18 cellular contexts compared by ENCODE assay signal in the genomic region with DNA sequence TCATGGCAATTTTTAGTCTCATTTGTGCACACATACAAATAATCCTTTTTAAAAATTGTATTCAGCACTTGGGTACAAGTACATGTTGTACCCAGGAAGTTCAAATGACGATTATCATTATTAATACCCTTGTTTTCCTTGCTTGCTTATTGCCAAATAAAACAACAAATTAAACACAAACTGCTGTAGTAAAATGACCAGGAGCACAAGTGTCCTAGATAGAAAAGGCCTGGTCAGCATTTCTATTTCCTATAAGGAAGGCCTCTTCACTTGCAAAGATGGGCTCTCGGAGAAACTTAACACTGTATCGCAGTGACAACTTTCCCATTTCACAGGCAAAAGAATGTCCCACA. TPM values are rescaled to one million over a fixed set of nuclear protein-coding genes. Genes with fewer than 3 reads are reported as not detected.
DNase-seq lines count a peak whose midpoint lies in the region; TF ChIP-seq lines count a peak whose summit lies in the region.
"Had no signal": no experiment of that assay in that cellular context is flagged by ENCODE, and none has a peak within 500 bp of the region (broad histone marks: within the 10 kb centered on the region; RNA-seq: fewer than 3 reads in every experiment).

No MANE protein-coding gene starts in this region.

- H3K4me3 ChIP-seq in HUES48 (ENCODE audit: low read depth, low read length) (no peak overlapping the region), mesendoderm (ENCODE audit: low read length) (no peak overlapping the region), suprapubic skin (no peak overlapping the region)
- H3K4me3 ChIP-seq: left lung had no signal

- H3K4me1 ChIP-seq in HUES48 (ENCODE audit: control insufficient read depth, insufficient read depth, low read length) (peaks cover 36% of the 10 kb centered on the region), mesendoderm (ENCODE audit: control insufficient read depth, low read depth, low read length) (peaks cover 2% of the 10 kb centered on the region), suprapubic skin (peaks cover 13% of the 10 kb centered on the region)

- no peak overlapping the region for H3K4ac ChIP-seq in mesendoderm (ENCODE audit: low read depth, low read length)

- no peak overlapping the region for H3K4me3 Mint-ChIP-seq in chondrocyte (ENCODE audit: unreplicated experiment)
- H3K4me3 Mint-ChIP-seq: activated naive CD8-positive, alpha-beta T cell treated with anti-CD3 and anti-CD28 coated beads, Interleukin-2, amount 50 U/mL, for 24 hours; stimulated activated naive CD8-positive, alpha-beta T cell treated with anti-CD3 and anti-CD28 coated beads, Interleukin-15, amount 100 ng/mL, for 72 hours had no signal

- H3K36me3 ChIP-seq in HUES48 (ENCODE audit: control insufficient read depth, insufficient read depth, low read length) (no peaks in the 10 kb centered on the region), mesendoderm (ENCODE audit: control insufficient read depth, insufficient read depth, low read length) (no peaks in the 10 kb centered on the region), suprapubic skin (no peaks in the 10 kb centered on the region)
- H3K36me3 ChIP-seq: left lung had no signal

- peaks cover 26% of the 10 kb centered on the region for H3K4me1 Mint-ChIP-seq in chondrocyte (ENCODE audit: low read depth)

- H3K9ac ChIP-seq in HUES48 (ENCODE audit: low read depth, low read length) (no peak overlapping the region; the same call in 1 of the 2 replicates), mesendoderm (ENCODE audit: low read length) (no peak overlapping the region)

- H3K56ac ChIP-seq in mesendoderm (ENCODE audit: low read length): no peak overlapping the region

- TF ChIP-seq EP300 in suprapubic skin (IDR thresholded peaks at IDR 0.05): no peak

- no peak overlapping the region for H3K4me2 ChIP-seq in mesendoderm (ENCODE audit: low read length)

- no peaks in the 10 kb centered on the region for H3K9me3 Mint-ChIP-seq in chondrocyte (ENCODE audit: low read depth)
- H3K9me3 Mint-ChIP-seq: activated naive CD8-positive, alpha-beta T cell treated with anti-CD3 and anti-CD28 coated beads, Interleukin-2, amount 50 U/mL, for 24 hours; stimulated activated naive CD8-positive, alpha-beta T cell treated with anti-CD3 and anti-CD28 coated beads, Interleukin-15, amount 100 ng/mL, for 72 hours had no signal

- peak overlapping the region; percentile 56 for H2BK5ac ChIP-seq in mesendoderm (ENCODE audit: low read length)

- H2AK5ac ChIP-seq in mesendoderm (ENCODE audit: low read length): no peak overlapping the region

- peak overlapping the region; percentile 78 for H4K5ac ChIP-seq in mesendoderm (ENCODE audit: low read length)

- no peak overlapping the region for H2BK120ac ChIP-seq in mesendoderm (ENCODE audit: low read depth, low read length)

- no peak for TF ChIP-seq POLR2A in suprapubic skin (IDR thresholded peaks at IDR 0.05)

- no peak overlapping the region for H2BK15ac ChIP-seq in mesendoderm (replicated peaks; ENCODE audit: low read depth)

- peak overlapping the region; percentile 61 for H3K18ac ChIP-seq in mesendoderm (ENCODE audit: low read length)

- TF ChIP-seq CTCF in chondrocyte (IDR thresholded peaks at IDR 0.05) (no peak), suprapubic skin (IDR thresholded peaks at IDR 0.05) (no peak)

- DNase-seq in chondrocyte (ENCODE audit: low spot score) (no peak), mesendoderm (peak; percentile 27), suprapubic skin (ENCODE audit: low spot score in 2 of 2) (no peak), dermis blood vessel endothelial cell (no peak), NCI-H510A treated with DMSO at 0.1 percent for 48 hours (lab: John Stamatoyannopoulos, UW) (no peak), SIG-M5 (lab: John Stamatoyannopoulos, UW) (no peak)
- DNase-seq in activated CD8-positive, alpha-beta memory T cell treated with anti-CD3 and anti-CD28 coated beads, Interleukin-2, amount 50 U/mL, for 4 hours: no peak
- DNase-seq: activated CD4-positive, CD25-positive, alpha-beta regulatory T cell; activated naive CD8-positive, alpha-beta T cell treated with anti-CD3 and anti-CD28 coated beads, Interleukin-2, amount 50 U/mL, for 24 hours; cerebellar nuclear complex; COR-L47; foreskin keratinocyte; left lung; NCI-H1930; NCI-H510A; SHP77; stimulated activated naive CD8-positive, alpha-beta T cell treated with anti-CD3 and anti-CD28 coated beads, Interleukin-15, amount 100 ng/mL, for 72 hours had no signal

- H3K79me2 ChIP-seq in mesendoderm (ENCODE audit: control insufficient read depth, insufficient read depth, low read length): no peaks in the 10 kb centered on the region

- H3K27ac ChIP-seq in HUES48 (ENCODE audit: low read depth, low read length): peak overlapping the region; percentile 97
- peak overlapping the region; percentile 88 for H3K27ac ChIP-seq in mesendoderm (ENCODE audit: low read depth, low read length)
- H3K27ac ChIP-seq in suprapubic skin: peak overlapping the region; percentile 87
- H3K27ac ChIP-seq: foreskin keratinocyte, left lung had no signal

- H3K27me3 Mint-ChIP-seq in chondrocyte (ENCODE audit: low read depth): no peaks in the 10 kb centered on the region
- H3K27me3 Mint-ChIP-seq: activated naive CD8-positive, alpha-beta T cell treated with anti-CD3 and anti-CD28 coated beads, Interleukin-2, amount 50 U/mL, for 24 hours; stimulated activated naive CD8-positive, alpha-beta T cell treated with anti-CD3 and anti-CD28 coated beads, Interleukin-15, amount 100 ng/mL, for 72 hours had no signal

- H3K27ac Mint-ChIP-seq in chondrocyte (ENCODE audit: unreplicated experiment): peak overlapping the region; percentile 85
- H3K27ac Mint-ChIP-seq: activated naive CD8-positive, alpha-beta T cell treated with anti-CD3 and anti-CD28 coated beads, Interleukin-2, amount 50 U/mL, for 24 hours; stimulated activated naive CD8-positive, alpha-beta T cell treated with anti-CD3 and anti-CD28 coated beads, Interleukin-15, amount 100 ng/mL, for 72 hours had no signal

- H3K27me3 ChIP-seq in HUES48 (ENCODE audit: control insufficient read depth, insufficient read depth, low read length) (no peaks in the 10 kb centered on the region), mesendoderm (ENCODE audit: insufficient read depth, low read length, poor library complexity) (no peaks in the 10 kb centered on the region), suprapubic skin (no peaks in the 10 kb centered on the region)
- H3K27me3 ChIP-seq: foreskin keratinocyte, left lung had no signal

- H3K23ac ChIP-seq in mesendoderm (ENCODE audit: low read length): no peak overlapping the region

- WGBS in mesendoderm (ENCODE audit: extremely low coverage, insufficient coverage, low lambda C conversion rate): no CpG with 5 or more reads among the region's 3 CpGs
- WGBS in suprapubic skin: 65% methylated on average over 3 of the region's 3 CpGs

- peak overlapping the region; percentile 81 for H4K8ac ChIP-seq in mesendoderm (ENCODE audit: low read depth, low read length)

- no peaks in the 10 kb centered on the region for H3K36me3 Mint-ChIP-seq in chondrocyte (ENCODE audit: low read depth)

- no peaks in the 10 kb centered on the region for H3K79me1 ChIP-seq in mesendoderm (ENCODE audit: low read length)

- H3K9me3 ChIP-seq in HUES48 (ENCODE audit: control insufficient read depth, insufficient read depth, low read length) (no peaks in the 10 kb centered on the region), suprapubic skin (no peaks in the 10 kb centered on the region)
- H3K9me3 ChIP-seq: left lung had no signal

RNA-seq across cellular contexts. Expression of a gene that starts 34.7 kb away (rescaled TPM):
- total RNA-seq in chondrocyte (58.4 to 73.7 TPM (median 67.8 TPM) in 3 replicates), suprapubic skin (10 to 100 TPM; 57.8 to 81.6 (median 69.1) TPM), dermis blood vessel endothelial cell (124 and 293 TPM in 2 replicates)
- 14.6 TPM for polyA plus RNA-seq in mesendoderm (2013, experiment 1 of 2)
- polyA plus RNA-seq in mesendoderm (2013, experiment 2 of 2): 14.9 TPM
